8 cellular contexts compared by ENCODE assay signal in the genomic region with DNA sequence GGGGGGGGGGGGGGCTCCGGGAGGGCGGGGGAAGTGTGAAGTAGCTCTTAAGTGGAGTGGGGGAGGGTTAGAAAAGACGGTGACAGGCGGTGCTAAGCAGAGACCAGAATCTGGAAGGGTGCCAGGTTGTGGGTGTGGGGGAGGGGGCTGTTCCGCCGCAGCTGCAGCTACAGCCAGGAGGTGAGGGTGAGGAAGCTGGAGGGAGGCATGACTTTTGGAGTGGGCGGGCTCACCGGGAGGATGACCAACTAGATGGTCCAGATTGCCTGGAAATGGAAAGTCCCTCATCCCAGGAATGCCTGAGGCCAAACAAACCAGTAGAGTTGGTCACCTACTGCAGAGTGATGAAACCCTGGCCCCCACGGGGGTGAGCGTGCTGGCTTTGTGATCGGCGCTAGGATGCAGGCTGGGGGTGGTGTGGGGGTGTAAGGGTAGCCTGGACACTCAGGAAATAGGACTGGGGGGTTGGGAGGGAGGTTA.
DNase-seq lines count a peak whose midpoint lies in the region; ATAC-seq lines count a peak whose summit lies in the region.

No MANE protein-coding gene starts in this region.

- H3K27ac ChIP-seq in CD8-positive, alpha-beta memory T cell (ENCODE audit: low read depth, low read length): peak overlapping the region; percentile 22
- no peak overlapping the region for H3K27ac ChIP-seq in iPS-20b (ENCODE audit: low read length)

- no peaks in the 10 kb centered on the region for H3K36me3 ChIP-seq in CD8-positive, alpha-beta memory T cell (ENCODE audit: insufficient read depth, low read length)
- no peaks in the 10 kb centered on the region for H3K36me3 ChIP-seq in iPS-20b (ENCODE audit: insufficient read depth, low read depth, low read length)

- peak overlapping the region in 1 of 8 donors; percentile 68 for H3K27ac Mint-ChIP-seq in CD8-positive, alpha-beta memory T cell
- H3K27ac Mint-ChIP-seq in activated naive CD8-positive, alpha-beta T cell treated with anti-CD3 and anti-CD28 coated beads for 36 hours: no peak overlapping the region

- in situ Hi-C loops in G401 (cut with HindIII; ENCODE audit: low sequenced_read_pairs): no loop called here

- peak; percentile 12 to 58 (median 41) for DNase-seq in CD8-positive, alpha-beta memory T cell
- DNase-seq in NCI-H128 (lab: John Stamatoyannopoulos, UW; ENCODE audit: unreplicated experiment): peak; percentile 82
- DNase-seq in SKM-1 (lab: John Stamatoyannopoulos, UW; ENCODE audit: unreplicated experiment): peak; percentile 71
- peak; percentile 65 for DNase-seq in activated naive CD8-positive, alpha-beta T cell treated with anti-CD3 and anti-CD28 coated beads for 36 hours
- peak; percentile 64 for DNase-seq in stimulated activated CD4-positive, alpha-beta T cell treated with anti-CD3 and anti-CD28 coated beads, Interleukin-4, amount 100 ng/mL, for 1 hour
- DNase-seq in G401 (ENCODE audit: low spot score): no peak

- H3K9me3 ChIP-seq in CD8-positive, alpha-beta memory T cell (ENCODE audit: low read length): no peaks in the 10 kb centered on the region
- H3K9me3 ChIP-seq in iPS-20b (ENCODE audit: insufficient read depth, low read depth, low read length): no peaks in the 10 kb centered on the region

- no peaks in the 10 kb centered on the region for H3K36me3 Mint-ChIP-seq in CD8-positive, alpha-beta memory T cell
- H3K36me3 Mint-ChIP-seq in activated naive CD8-positive, alpha-beta T cell treated with anti-CD3 and anti-CD28 coated beads for 36 hours: no peaks in the 10 kb centered on the region

- H3K27me3 ChIP-seq in CD8-positive, alpha-beta memory T cell (ENCODE audit: insufficient read depth, low read length, poor library complexity, severe bottlenecking): no peaks in the 10 kb centered on the region
- peaks cover 90% of the 10 kb centered on the region for H3K27me3 ChIP-seq in iPS-20b (ENCODE audit: insufficient read depth, low read length)

- H3K4me1 ChIP-seq in CD8-positive, alpha-beta memory T cell (ENCODE audit: insufficient read depth, low read length): peaks cover 12% of the 10 kb centered on the region
- H3K4me1 ChIP-seq in iPS-20b (ENCODE audit: insufficient read depth, low read length): peaks cover 21% of the 10 kb centered on the region

- CTCF ChIA-PET in CD8-positive, alpha-beta memory T cell (lab: Charles Lee): no interaction called here

- H3K9me3 Mint-ChIP-seq in CD8-positive, alpha-beta memory T cell: peaks cover 0 to 2% (median under 1%) of the 10 kb centered on the region in 5 donors
- peaks cover 2% of the 10 kb centered on the region for H3K9me3 Mint-ChIP-seq in activated naive CD8-positive, alpha-beta T cell treated with anti-CD3 and anti-CD28 coated beads for 36 hours

- ATAC-seq in GM21825 (IDR thresholded peaks at IDR 0.05; ENCODE audit: unreplicated experiment): peak; percentile 72

- H3K9ac ChIP-seq in iPS-20b (ENCODE audit: low read depth, low read length): no peak overlapping the region; the same call in 1 of the 2 replicates

- H3K4me3 Mint-ChIP-seq in CD8-positive, alpha-beta memory T cell: peak overlapping the region in 6 of 7 donors; percentile 53 to 91 (median 70)
- H3K4me3 Mint-ChIP-seq in activated naive CD8-positive, alpha-beta T cell treated with anti-CD3 and anti-CD28 coated beads for 36 hours: peak overlapping the region; percentile 68

- POLR2A ChIA-PET in CD8-positive, alpha-beta memory T cell (lab: Charles Lee): no interaction called here

- H3K4me1 Mint-ChIP-seq in CD8-positive, alpha-beta memory T cell: peaks cover 13 to 17% (median 16%) of the 10 kb centered on the region in 3 donors
- peaks cover 15% of the 10 kb centered on the region for H3K4me1 Mint-ChIP-seq in activated naive CD8-positive, alpha-beta T cell treated with anti-CD3 and anti-CD28 coated beads for 36 hours

- peaks cover 23 to 49% of the 10 kb centered on the region in 2 donors for H3K27me3 Mint-ChIP-seq in CD8-positive, alpha-beta memory T cell
- H3K27me3 Mint-ChIP-seq in activated naive CD8-positive, alpha-beta T cell treated with anti-CD3 and anti-CD28 coated beads for 36 hours: peaks cover 5% of the 10 kb centered on the region

- peak overlapping the region; percentile 66 for H3K4me3 ChIP-seq in CD8-positive, alpha-beta memory T cell (ENCODE audit: low read length)
- H3K4me3 ChIP-seq in iPS-20b (ENCODE audit: low read length): peak overlapping the region; percentile 47; the same call in 1 of the 2 replicates
